In genomic region chr12:24960222-24960855, GRCh38 we compare ENCODE assay signal across 8 cellular contexts. TPM values are rescaled to one million over a fixed set of nuclear protein-coding genes. Genes with fewer than 3 reads are reported as not detected.
DNase-seq lines count a peak whose midpoint lies in the region; ATAC-seq, FAIRE-seq and TF ChIP-seq lines count a peak whose summit lies in the region.

No MANE protein-coding gene starts in this region.

- H3K9ac ChIP-seq in OCI-LY1 (ENCODE audit: low read length) (no peak overlapping the region), K562 (ENCODE audit: insufficient read depth in 1 of 2, low read depth in 2 of 2, low read length in 2 of 2) (no peak overlapping the region)

- 0% methylated on average over 1 of the region's 2 CpGs for WGBS in K562 (ENCODE audit: insufficient coverage, low coverage, missing lambda C conversion rate)

- peak; percentile 57 to 87 for TF ChIP-seq RAD21 in K562 (CRISPR knock-in tag; conservative IDR thresholded peaks at IDR 0.05 in 1 of 2, IDR thresholded peaks at IDR 0.05 in 1 of 2)

- H3K27me3 ChIP-seq in OCI-LY1 (ENCODE audit: insufficient read depth, low read length) (no peaks in the 10 kb centered on the region), K562 (ENCODE audit: control insufficient read depth in 2 of 2, insufficient read depth in 2 of 2, low read length in 2 of 2) (no peaks in the 10 kb centered on the region), tibial artery (no peaks in the 10 kb centered on the region)

- no peaks in the 10 kb centered on the region for H4K20me1 ChIP-seq in OCI-LY1 (ENCODE audit: insufficient read depth, low read length)
- no peaks in the 10 kb centered on the region for H4K20me1 ChIP-seq in K562 (replicated peaks; ENCODE audit: control insufficient read depth, insufficient read depth, low read length)

- no peak for TF ChIP-seq POLR2A in K562 (conservative IDR thresholded peaks at IDR 0.05)

- FAIRE-seq in K562 (lab: Jason Lieb, UNC), result peak; percentile 99

- TF ChIP-seq CTCF in OCI-LY1 (IDR thresholded peaks at IDR 0.05; ENCODE audit: low read length) (peak; percentile 81), K562 (IDR thresholded peaks at IDR 0.05 in 2 of 3, conservative IDR thresholded peaks at IDR 0.05 in 1 of 3; ENCODE audit: insufficient read depth in 2 of 3, low read depth in 1 of 3, low read length in 3 of 3) (peak; percentile 85 to 90 (median 86)), tibial artery (IDR thresholded peaks at IDR 0.05) (peak in 1 of 2 experiments; percentile 12)

- POLR2A ChIA-PET in K562 (lab: Yijun Ruan, JAX), result no interaction called here

- H3K27ac ChIP-seq in OCI-LY1 (ENCODE audit: low read depth, low read length, poor library complexity, severe bottlenecking) (no peak overlapping the region), K562 (ENCODE audit: extremely low read depth, low read depth, low read length) (no peak overlapping the region), tibial artery (no peak overlapping the region)

- ATAC-seq in GM18519 (IDR thresholded peaks at IDR 0.05; ENCODE audit: low FRiP score, unreplicated experiment), result peak; percentile 81
- peak; percentile 71 for ATAC-seq in HG03064 (IDR thresholded peaks at IDR 0.05; ENCODE audit: low read depth, unreplicated experiment)
- ATAC-seq in K562, result peak; percentile 96

- no peaks in the 10 kb centered on the region for H3K9me3 ChIP-seq in OCI-LY1 (ENCODE audit: low read length)
- H3K9me3 ChIP-seq in K562 (replicated peaks; ENCODE audit: control insufficient read depth, insufficient read depth, low read depth, low read length), result no peaks in the 10 kb centered on the region
- peaks cover 0 to 5% (median 3%) of the 10 kb centered on the region in 3 donors for H3K9me3 ChIP-seq in tibial artery

- no peak overlapping the region for H3K4me3 ChIP-seq in OCI-LY1 (ENCODE audit: low read depth, low read length, poor library complexity, severe bottlenecking)
- H3K4me3 ChIP-seq in K562, result no peak overlapping the region
- H3K4me3 ChIP-seq in tibial artery, result no peak overlapping the region

- no peaks in the 10 kb centered on the region for H3K9me1 ChIP-seq in K562 (ENCODE audit: control insufficient read depth, insufficient read depth, low read length)

- H3K9me2 ChIP-seq in OCI-LY1 (ENCODE audit: low read depth, low read length), result no peaks in the 10 kb centered on the region

- no peaks in the 10 kb centered on the region for H3F3A ChIP-seq in OCI-LY1 (ENCODE audit: insufficient read depth, low read length)

- H3K36me3 ChIP-seq in OCI-LY1 (ENCODE audit: insufficient read depth, low read length) (no peaks in the 10 kb centered on the region), K562 (ENCODE audit: control insufficient read depth, insufficient read depth, low read length) (no peaks in the 10 kb centered on the region), tibial artery (no peaks in the 10 kb centered on the region)

- in situ Hi-C loops in K562 (cut with MboI), result no loop called here

- TF ChIP-seq EP300 in K562 (IDR thresholded peaks at IDR 0.05; ENCODE audit: low read length), result no peak

- BruUV-seq in K562 (replicated peaks; lab: Mats Ljungman, UMichigan), result no TSS peak

- H3K4me2 ChIP-seq in OCI-LY1 (ENCODE audit: low read length) (no peak overlapping the region), K562 (ENCODE audit: insufficient read depth, low read length) (no peak overlapping the region)

- H3K4me1 ChIP-seq in OCI-LY1 (ENCODE audit: insufficient read depth, low read length, severe bottlenecking) (no peaks in the 10 kb centered on the region), K562 (replicated peaks in 1 of 2; ENCODE audit: control insufficient read depth in 2 of 2, insufficient read depth in 2 of 2, low read length in 2 of 2) (peaks cover 0 to 3% of the 10 kb centered on the region in 2 experiments; a peak in 2 of 5 replicates), tibial artery (no peaks in the 10 kb centered on the region)

- intact Hi-C loops in K562 (cut with micrococcal nuclease) (no loop called here), tibial artery (cut with DNase I; ENCODE audit: low total_unique reads) (no loop called here)

- H3K79me2 ChIP-seq in OCI-LY1 (ENCODE audit: insufficient read depth, low read length), result no peaks in the 10 kb centered on the region
- no peaks in the 10 kb centered on the region for H3K79me2 ChIP-seq in K562 (ENCODE audit: control insufficient read depth, insufficient read depth, low read length)

- H2AFZ ChIP-seq in OCI-LY1 (ENCODE audit: low read length) (no peak overlapping the region), K562 (ENCODE audit: low read depth, low read length) (no peak overlapping the region)

- DNase-seq in AG20443 (ENCODE audit: low spot score), result peak; percentile 66
- DNase-seq in K562 (ENCODE audit: extremely low read depth in 1 of 4, low spot score in 3 of 4), result peak in 3 of 4 experiments; percentile 29 to 74 (median 37)
- peak; percentile 75 for DNase-seq in lung microvascular endothelial cell (ENCODE audit: low read depth in 2 of 2)
- no peak for DNase-seq in DMS153 (lab: John Stamatoyannopoulos, UW)
- DNase-seq in tibial artery, result no peak

- CTCF ChIA-PET in K562 (lab: Yijun Ruan, JAX; ENCODE audit: low intra/inter-chr PET ratio), result interaction anchor here (0.5 kb wide), 1 partner anchor 1041 kb away, joined by 3 read pairs; no protein-coding TSS in a partner anchor

TF ChIP-seq in K562, 482 proteins besides CTCF, POLR2A, EP300 and RAD21 (continues in another document):
- TF ChIP-seq MAFK (IDR thresholded peaks at IDR 0.05; ENCODE audit: low read length) (peak; percentile 92), SMARCA5 (IDR thresholded peaks at IDR 0.05) (no peak), JUN (IDR thresholded peaks at IDR 0.05; ENCODE audit: borderline replicate concordance, low read depth, low read length) (peak; percentile 77), JUN (CRISPR knock-in tag; IDR thresholded peaks at IDR 0.05; ENCODE audit: borderline replicate concordance) (no peak), ZNF395 (CRISPR knock-in tag; IDR thresholded peaks at IDR 0.05) (no peak), XRCC5 (IDR thresholded peaks at IDR 0.05; ENCODE audit: low read depth, low read length) (no peak), HLTF (IDR thresholded peaks at IDR 0.05) (no peak), SMC3 (conservative IDR thresholded peaks at IDR 0.05; ENCODE audit: insufficient read depth, low read depth, low read length) (peak; percentile 42; the same call in 1 of the 2 replicates), ZFP30 (CRISPR knock-in tag; IDR thresholded peaks at IDR 0.05; ENCODE audit: borderline replicate concordance) (no peak)
- TF ChIP-seq, protein P1, sequence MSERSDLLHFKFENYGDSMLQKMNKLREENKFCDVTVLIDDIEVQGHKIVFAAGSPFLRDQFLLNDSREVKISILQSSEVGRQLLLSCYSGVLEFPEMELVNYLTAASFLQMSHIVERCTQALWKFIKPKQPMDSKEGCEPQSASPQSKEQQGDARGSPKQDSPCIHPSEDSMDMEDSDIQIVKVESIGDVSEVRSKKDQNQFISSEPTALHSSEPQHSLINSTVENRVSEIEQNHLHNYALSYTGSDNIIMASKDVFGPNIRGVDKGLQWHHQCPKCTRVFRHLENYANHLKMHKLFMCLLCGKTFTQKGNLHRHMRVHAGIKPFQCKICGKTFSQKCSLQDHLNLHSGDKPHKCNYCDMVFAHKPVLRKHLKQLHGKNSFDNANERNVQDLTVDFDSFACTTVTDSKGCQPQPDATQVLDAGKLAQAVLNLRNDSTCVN (CRISPR knock-in tag; IDR thresholded peaks at IDR 0.05), result no peak

RNA-seq across cellular contexts. Expression of gene BCAT1, which starts 11.4 kb away (rescaled TPM):
- total RNA-seq in K562 (2011; cell fraction: chromatin; rRNA removed; ENCODE audit: low replicate concordance), result 53.5 and 124 TPM in 2 replicates
- total RNA-seq in K562 (2011; cell fraction: nucleolus; rRNA removed), result 33.0 and 49.7 TPM in 2 replicates
- 127 and 193 TPM in 2 replicates for total RNA-seq in K562 (2011; cell fraction: nucleoplasm; rRNA removed)
- total RNA-seq in K562 (2014; rRNA removed) (79.4 and 81.9 TPM in 2 replicates), K562 (2014; rRNA removed; fragmentation: Illumina TruSeq; extraction: Trizol) (130 and 155 TPM in 2 replicates), K562 (2015; rRNA removed; fragmentation: Illumina TruSeq; extraction: Trizol) (64.9 and 68.6 TPM in 2 replicates), K562 (2021) (154 and 157 TPM in 2 replicates), lung microvascular endothelial cell (68.3 and 124 TPM in 2 replicates)
- polyA plus RNA-seq in K562 (2011; rRNA removed) (58.8 and 59.1 TPM in 2 replicates), K562 (2014; fragmentation: Illumina TruSeq; extraction: Trizol) (66.8 and 78.4 TPM in 2 replicates), K562 (2014; fragmentation: Nextera tagmentation; extraction: Ambion mirVana) (10 to 100 TPM; 38.5 to 45.4 TPM), K562 (2014; rRNA removed) (48.1 and 59.1 TPM in 2 replicates)
- 28.1 and 58.5 TPM in 2 replicates for polyA plus RNA-seq in K562 (2011; cell fraction: cytosol; rRNA removed)
- polyA plus RNA-seq in K562 (2011; cell fraction: nucleus; rRNA removed), result 33.1 and 43.9 TPM in 2 replicates
- 53.7 and 101 TPM in 2 replicates for polyA plus RNA-seq in K562 (2012)
- 130 and 179 TPM in 2 replicates for polyA minus RNA-seq in K562 (2011; rRNA and poly(A)+ RNA removed)
- polyA minus RNA-seq in K562 (2011; cell fraction: cytosol; rRNA and poly(A)+ RNA removed), result 82.9 and 107 TPM in 2 replicates
- 34.1 and 69.3 TPM in 2 replicates for polyA minus RNA-seq in K562 (2011; cell fraction: nucleus; rRNA and poly(A)+ RNA removed)

Comparison
In these comparisons a context has a peak if more than half of its experiments do, and no peak if none do; other contexts are left out.
1. DNase-seq: peak in AG20443 (single experiment), K562 (3 of 4) and lung microvascular endothelial cell (2 of 2); none in DMS153 (single experiment) and tibial artery (0 of 2).
2. Peak in every context shown above with its lines, with median percentiles within 50 percentile points of each other: ATAC-seq.